10 cellular contexts compared by ENCODE assay signal in the genomic region with DNA sequence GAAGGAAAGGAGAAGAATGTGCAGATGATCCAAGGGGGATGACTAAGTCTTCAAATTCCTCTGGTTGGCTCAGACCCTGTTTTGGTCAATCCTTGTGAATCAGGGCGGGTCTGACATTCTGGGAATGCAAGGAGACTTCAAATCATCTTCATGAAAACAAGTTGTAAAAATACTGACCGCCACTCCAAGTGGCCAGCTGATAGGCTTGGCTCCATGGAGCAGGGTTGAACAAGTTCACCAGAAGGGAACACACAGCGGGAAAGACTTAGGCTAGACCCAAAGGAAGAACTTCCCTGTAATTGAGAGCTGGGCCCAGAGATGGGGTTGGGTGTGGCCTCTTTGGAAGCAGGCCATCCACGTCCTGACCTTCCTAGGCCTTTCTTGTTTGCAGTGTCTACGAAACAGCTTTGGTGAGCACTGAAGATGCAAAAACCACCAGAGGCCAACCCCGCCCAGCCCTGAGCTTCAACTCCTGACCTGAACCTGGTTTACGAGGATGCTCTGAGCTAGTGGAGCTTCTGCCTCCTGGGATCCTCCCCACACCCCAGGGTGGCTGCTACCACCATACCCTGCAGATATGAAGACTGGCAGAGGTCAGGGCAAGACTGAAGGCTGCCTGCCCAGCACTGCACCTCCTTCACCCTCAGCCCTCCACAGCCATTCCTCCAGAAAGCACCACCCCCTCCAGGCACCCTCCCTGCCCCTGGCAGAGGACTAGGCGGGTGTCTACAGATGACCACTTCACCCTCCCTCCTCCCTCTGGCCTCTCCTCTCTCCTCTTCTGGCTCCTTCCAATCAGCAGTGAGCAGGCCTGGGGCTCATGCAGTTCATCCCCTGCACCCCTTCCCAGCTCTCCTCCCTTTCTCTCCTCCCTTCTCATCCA. TPM values are rescaled to one million over a fixed set of nuclear protein-coding genes. Genes with fewer than 3 reads are reported as not detected.
DNase-seq lines count a peak whose midpoint lies in the region; ATAC-seq and TF ChIP-seq lines count a peak whose summit lies in the region.
"Had no signal": no experiment of that assay in that cellular context is flagged by ENCODE, and none has a peak within 500 bp of the region (broad histone marks: within the 10 kb centered on the region; RNA-seq: fewer than 3 reads in every experiment).

No MANE protein-coding gene starts in this region.

- no peak overlapping the region for H2BK5ac ChIP-seq in mesendoderm (ENCODE audit: low read length)

- no peak overlapping the region for H3K18ac ChIP-seq in mesendoderm (ENCODE audit: low read length)

- H3K56ac ChIP-seq in mesendoderm (ENCODE audit: low read length): no peak overlapping the region

- WGBS in mesendoderm (ENCODE audit: extremely low coverage, insufficient coverage, low lambda C conversion rate): no CpG with 5 or more reads among the region's 8 CpGs

- peaks cover 75% of the 10 kb centered on the region for H3K4me1 Mint-ChIP-seq in endothelial cell (ENCODE audit: unreplicated experiment)

- H2BK15ac ChIP-seq in mesendoderm (replicated peaks; ENCODE audit: low read depth): no peak overlapping the region

- H3K27ac ChIP-seq in mesendoderm (ENCODE audit: low read depth, low read length): no peak overlapping the region
- H3K27ac ChIP-seq: BLaER1 had no signal

- H3K4me3 ChIP-seq in LNCaP clone FGC (ENCODE audit: low read depth, low read length) (no peak overlapping the region), mesendoderm (ENCODE audit: low read length) (no peak overlapping the region)
- H3K4me3 ChIP-seq: BLaER1 had no signal

- no peak overlapping the region for H3K4me2 ChIP-seq in mesendoderm (ENCODE audit: low read length)
- H3K4me2 ChIP-seq: BLaER1 had no signal

- H3K36me3 Mint-ChIP-seq in endothelial cell (ENCODE audit: low read depth, unreplicated experiment): peaks cover 36% of the 10 kb centered on the region
- H3K36me3 Mint-ChIP-seq: activated CD8-positive, alpha-beta memory T cell treated with anti-CD3 and anti-CD28 coated beads, Interleukin-2, amount 10 ng/mL, durations not matched to agents 7 days and 5 days had no signal

- no peak overlapping the region for H4K5ac ChIP-seq in mesendoderm (ENCODE audit: low read length)

- no peaks in the 10 kb centered on the region for H3K9me3 Mint-ChIP-seq in endothelial cell (ENCODE audit: unreplicated experiment)

- no peak overlapping the region for H2AK5ac ChIP-seq in mesendoderm (ENCODE audit: low read length)

- H3K27me3 ChIP-seq in mesendoderm (ENCODE audit: insufficient read depth, low read length, poor library complexity): no peaks in the 10 kb centered on the region
- H3K27me3 ChIP-seq: BLaER1 had no signal

- H3K4ac ChIP-seq in mesendoderm (ENCODE audit: low read depth, low read length): no peak overlapping the region

- H3K9ac ChIP-seq in mesendoderm (ENCODE audit: low read length): no peak overlapping the region
- H3K9ac ChIP-seq: BLaER1 had no signal

- DNase-seq in 8988T (peak; percentile 70), LNCaP clone FGC (ENCODE audit: low read depth) (peak; percentile 55), endothelial cell (ENCODE audit: low spot score) (no peak), mesendoderm (peak; percentile 72), Ammon's horn (ENCODE audit: low spot score) (no peak), NCI-H1417 (lab: John Stamatoyannopoulos, UW) (no peak), NCI-H2107 (lab: John Stamatoyannopoulos, UW) (no peak)
- DNase-seq: activated CD8-positive, alpha-beta memory T cell treated with anti-CD3 and anti-CD28 coated beads, Interleukin-2, amount 10 ng/mL, durations not matched to agents 7 days and 5 days had no signal

- H3K27ac Mint-ChIP-seq in endothelial cell (ENCODE audit: unreplicated experiment): peak overlapping the region; percentile 63
- H3K27ac Mint-ChIP-seq: activated CD8-positive, alpha-beta memory T cell treated with anti-CD3 and anti-CD28 coated beads, Interleukin-2, amount 10 ng/mL, durations not matched to agents 7 days and 5 days had no signal

- H4K8ac ChIP-seq in mesendoderm (ENCODE audit: low read depth, low read length): no peak overlapping the region

- no peak for TF ChIP-seq CTCF in LNCaP clone FGC (IDR thresholded peaks at IDR 0.05; ENCODE audit: control insufficient read depth, extremely low read depth, insufficient read depth)
- TF ChIP-seq CTCF in endothelial cell (IDR thresholded peaks at IDR 0.05; ENCODE audit: unreplicated experiment): no peak

- H3K4me3 Mint-ChIP-seq in endothelial cell (ENCODE audit: unreplicated experiment): peak overlapping the region; percentile 66
- H3K4me3 Mint-ChIP-seq: activated CD8-positive, alpha-beta memory T cell treated with anti-CD3 and anti-CD28 coated beads, Interleukin-2, amount 10 ng/mL, durations not matched to agents 7 days and 5 days had no signal

- no peaks in the 10 kb centered on the region for H3K79me2 ChIP-seq in mesendoderm (ENCODE audit: control insufficient read depth, insufficient read depth, low read length)

- no peaks in the 10 kb centered on the region for H3K36me3 ChIP-seq in mesendoderm (ENCODE audit: control insufficient read depth, insufficient read depth, low read length)
- H3K36me3 ChIP-seq: BLaER1 had no signal

- H2BK120ac ChIP-seq in mesendoderm (ENCODE audit: low read depth, low read length): no peak overlapping the region

- H3K27me3 Mint-ChIP-seq in endothelial cell (ENCODE audit: unreplicated experiment): peaks cover 10% of the 10 kb centered on the region
- H3K27me3 Mint-ChIP-seq: activated CD8-positive, alpha-beta memory T cell treated with anti-CD3 and anti-CD28 coated beads, Interleukin-2, amount 10 ng/mL, durations not matched to agents 7 days and 5 days had no signal

- H3K4me1 ChIP-seq in mesendoderm (ENCODE audit: control insufficient read depth, low read depth, low read length): no peaks in the 10 kb centered on the region

- ATAC-seq in HG03039 (IDR thresholded peaks at IDR 0.05; ENCODE audit: unreplicated experiment): no peak
- ATAC-seq: activated CD8-positive, alpha-beta memory T cell treated with anti-CD3 and anti-CD28 coated beads, Interleukin-2, amount 10 ng/mL, durations not matched to agents 7 days and 5 days had no signal

- H3K79me1 ChIP-seq in mesendoderm (ENCODE audit: low read length): no peaks in the 10 kb centered on the region

- no peak overlapping the region for H3K23ac ChIP-seq in mesendoderm (ENCODE audit: low read length)

RNA-seq across cellular contexts. Expression of a gene that starts 26.1 kb away (rescaled TPM):
- 674 TPM for total RNA-seq in endothelial cell (ENCODE audit: unreplicated experiment)
- 10.9 TPM for polyA plus RNA-seq in mesendoderm (2013, experiment 1 of 2)
- polyA plus RNA-seq in mesendoderm (2013, experiment 2 of 2): 11.4 TPM

Comparison
In these comparisons a context has a peak if more than half of its experiments do, and no peak if none do; other contexts are left out.
1. DNase-seq: peak in 8988T (single experiment), LNCaP clone FGC (single experiment) and mesendoderm (single experiment); none in endothelial cell (single experiment), Ammon's horn (single experiment), NCI-H1417 (0 of 3) and NCI-H2107 (single experiment).